In genomic region chr9:22307013-22307711, GRCh38 we compare ENCODE assay signal across 8 cellular contexts.
A peak's percentile ranks its signal among the peaks of the same experiment; 100 is the strongest.
DNase-seq lines count a peak whose midpoint lies in the region; ATAC-seq and TF ChIP-seq lines count a peak whose summit lies in the region.

No MANE protein-coding gene starts in this region.

- H3K9ac ChIP-seq in colonic mucosa (ENCODE audit: low read depth in 2 of 2, low read length in 2 of 2) = no peak overlapping the region

- peaks cover 0 to 4% (median 0%) of the 10 kb centered on the region in 12 donors for H3K9me3 ChIP-seq in heart left ventricle
- H3K9me3 ChIP-seq in right cardiac atrium (ENCODE audit: control insufficient read depth, low read length) = no peaks in the 10 kb centered on the region
- H3K9me3 ChIP-seq in colonic mucosa = no peaks in the 10 kb centered on the region

- WGBS in heart left ventricle, 4 donors = 25 to 32% (median 27%) methylated on average over 2 of the region's 2 CpGs
- WGBS in right cardiac atrium = 23% methylated on average over 2 of the region's 2 CpGs

- intact Hi-C loops in heart left ventricle (cut with DNase I) = loop anchor here (1.0 to 5.0 kb wide), 4 partner anchors 144 to 146 kb away; no protein-coding TSS in a partner anchor
- intact Hi-C loops in right cardiac atrium (cut with DNase I) = loop anchor here in 2 of 4 donors (5.0 to 10.0 kb wide), 2 partner anchors 148 to 150 kb away; no protein-coding TSS in a partner anchor
- intact Hi-C loops in colonic mucosa (cut with DNase I) = loop anchor here (5.0 kb wide), 1 partner anchor 145 kb away; no protein-coding TSS in a partner anchor

- peak; percentile 29 to 67 (median 50) for TF ChIP-seq CTCF in heart left ventricle (IDR thresholded peaks at IDR 0.05)
- peak; percentile 30 for TF ChIP-seq CTCF in colonic mucosa (IDR thresholded peaks at IDR 0.05)

- no peak for TF ChIP-seq POLR2A in heart left ventricle (IDR thresholded peaks at IDR 0.05)

- H3K27me3 ChIP-seq in heart left ventricle (peaks cover 0 to 13% (median 0%) of the 10 kb centered on the region in 9 donors), right cardiac atrium (ENCODE audit: control insufficient read depth, insufficient read depth) (no peaks in the 10 kb centered on the region), colonic mucosa (no peaks in the 10 kb centered on the region)

- DNase-seq in heart left ventricle (no peak), right cardiac atrium (no peak), NCI-H526 (lab: John Stamatoyannopoulos, UW) (peak; percentile 43 to 60), colonic mucosa (peak; percentile 19), medulla oblongata (ENCODE audit: extremely low spot score) (peak; percentile 63), NCI-H187 treated with DMSO at 0.1 percent for 48 hours (lab: John Stamatoyannopoulos, UW) (no peak)

- H3K36me3 ChIP-seq in heart left ventricle = no peaks in the 10 kb centered on the region
- H3K36me3 ChIP-seq in colonic mucosa = no peaks in the 10 kb centered on the region

- H3K27ac ChIP-seq in heart left ventricle (no peak overlapping the region), right cardiac atrium (ENCODE audit: low read length) (no peak overlapping the region), colonic mucosa (no peak overlapping the region)

- ATAC-seq in heart left ventricle (peak in 1 of 4 donors; percentile 57), right cardiac atrium (no peak), GM19324 (IDR thresholded peaks at IDR 0.05; ENCODE audit: low FRiP score, unreplicated experiment) (no peak)
- no peak for ATAC-seq in activated CD4-positive, CD25-positive, alpha-beta regulatory T cell treated with anti-CD3 and anti-CD28 coated beads, Interleukin-2, amount 50 U/mL, for 24 hours

- no peak overlapping the region for H3K4me3 ChIP-seq in heart left ventricle
- H3K4me3 ChIP-seq in right cardiac atrium (ENCODE audit: low read length) = no peak overlapping the region
- H3K4me3 ChIP-seq in colonic mucosa = no peak overlapping the region

- H3K4me1 ChIP-seq in heart left ventricle (no peaks in the 10 kb centered on the region), right cardiac atrium (ENCODE audit: control insufficient read depth, insufficient read depth, low read length) (no peaks in the 10 kb centered on the region), colonic mucosa (no peaks in the 10 kb centered on the region)

Comparison
In these comparisons a context has a peak if more than half of its experiments do, and no peak if none do; other contexts are left out.
1. DNase-seq: peak in NCI-H526 (2 of 2), colonic mucosa (single experiment) and medulla oblongata (single experiment); none in heart left ventricle (0 of 5), right cardiac atrium (0 of 3) and NCI-H187 treated with DMSO at 0.1 percent for 48 hours (single experiment).